In genomic region chr3:121834079-121834730, GRCh38 we compare ENCODE assay signal across 8 cellular contexts. TPM values are rescaled to one million over a fixed set of nuclear protein-coding genes. Genes with fewer than 3 reads are reported as not detected.
DNase-seq lines count a peak whose midpoint lies in the region; TF ChIP-seq lines count a peak whose summit lies in the region.

No MANE protein-coding gene starts in this region.

- H3K4me1 Mint-ChIP-seq in brain, result peaks cover 57% of the 10 kb centered on the region

- H3K79me2 ChIP-seq in MM.1S (ENCODE audit: low read length), result peaks cover 95% of the 10 kb centered on the region

- H3K36me3 Mint-ChIP-seq in brain, result peaks cover 29% of the 10 kb centered on the region

- no peaks in the 10 kb centered on the region for H3K9me2 ChIP-seq in MM.1S (replicated peaks; ENCODE audit: insufficient read depth, low read length)

- H3K27ac ChIP-seq in MM.1S (ENCODE audit: low read length) (peak overlapping the region; percentile 62), stomach smooth muscle (ENCODE audit: low read length) (peak overlapping the region; percentile 58)

- DNase-seq in NCI-H82 (lab: John Stamatoyannopoulos, UW) (peak; percentile 65), NCI-H82 treated with DMSO at 0.1 percent for 48 hours (lab: John Stamatoyannopoulos, UW; ENCODE audit: unreplicated experiment) (no peak), MM.1S (peak; percentile 12), kidney epithelial cell (ENCODE audit: low read depth) (no peak), OCI-M2 (lab: John Stamatoyannopoulos, UW; ENCODE audit: unreplicated experiment) (no peak), NCI-H187 treated with DMSO at 0.1 percent for 48 hours (lab: John Stamatoyannopoulos, UW) (no peak)

- H3F3A ChIP-seq in MM.1S (ENCODE audit: insufficient read depth, low read length), result peaks cover 3% of the 10 kb centered on the region; the same call in 1 of the 2 replicates

- peaks cover 17% of the 10 kb centered on the region for H3K27me3 Mint-ChIP-seq in brain

- TF ChIP-seq CTCF in MM.1S (IDR thresholded peaks at IDR 0.05; ENCODE audit: low read length) (no peak), brain (conservative IDR thresholded peaks at IDR 0.05) (no peak), kidney epithelial cell (IDR thresholded peaks at IDR 0.05; ENCODE audit: insufficient read depth, low read length, poor library complexity, severe bottlenecking) (no peak)

- no peaks in the 10 kb centered on the region for H4K20me1 ChIP-seq in MM.1S (ENCODE audit: insufficient read depth, low read length)

- H3K9ac ChIP-seq in MM.1S (ENCODE audit: low read length), result peak overlapping the region; percentile 90
- peak overlapping the region; percentile 86 to 95 for H3K9ac ChIP-seq in stomach smooth muscle (ENCODE audit: low read length in 2 of 2)

- H3K9me3 ChIP-seq in MM.1S (replicated peaks; ENCODE audit: insufficient read depth, low read length) (no peaks in the 10 kb centered on the region), stomach smooth muscle (ENCODE audit: control insufficient read depth in 2 of 2, low read length in 2 of 2) (no peaks in the 10 kb centered on the region)

- H3K27ac Mint-ChIP-seq in brain, result peak overlapping the region; percentile 75 to 90 (median 84)

- no peaks in the 10 kb centered on the region for H3K27me3 ChIP-seq in MM.1S (replicated peaks; ENCODE audit: insufficient read depth, low read length)
- H3K27me3 ChIP-seq in kidney epithelial cell (ENCODE audit: control insufficient read depth, insufficient read depth, low read length), result no peaks in the 10 kb centered on the region
- H3K27me3 ChIP-seq in stomach smooth muscle (ENCODE audit: control insufficient read depth in 1 of 2, insufficient read depth in 2 of 2, low read length in 2 of 2), result no peaks in the 10 kb centered on the region

- no peaks in the 10 kb centered on the region for H3K9me3 Mint-ChIP-seq in brain

- H3K4me3 Mint-ChIP-seq in brain, result peak overlapping the region; percentile 86 to 96 (median 93)

- H3K4me2 ChIP-seq in MM.1S (ENCODE audit: low read depth, low read length), result peak overlapping the region; percentile 83

- H3K36me3 ChIP-seq in MM.1S (replicated peaks; ENCODE audit: insufficient read depth, low read length) (peaks cover 4% of the 10 kb centered on the region; the same call in 1 of the 2 replicates), kidney epithelial cell (ENCODE audit: control insufficient read depth, insufficient read depth, low read length) (no peaks in the 10 kb centered on the region), stomach smooth muscle (ENCODE audit: control insufficient read depth in 2 of 2, insufficient read depth in 2 of 2, low read length in 2 of 2) (no peaks in the 10 kb centered on the region)

- H3K4me3 ChIP-seq in MM.1S (ENCODE audit: low read length) (peak overlapping the region; percentile 89), kidney epithelial cell (ENCODE audit: low read depth, low read length) (peak overlapping the region; percentile 72), stomach smooth muscle (ENCODE audit: low read length in 2 of 2) (peak overlapping the region; percentile 84 to 88)

- peak overlapping the region; percentile 70 for H2AFZ ChIP-seq in MM.1S (ENCODE audit: low read length)

- H3K4me1 ChIP-seq in MM.1S (ENCODE audit: low read length) (peaks cover 20% of the 10 kb centered on the region), stomach smooth muscle (ENCODE audit: control insufficient read depth, insufficient read depth, low read length) (peaks cover 10% of the 10 kb centered on the region)

RNA-seq across cellular contexts. Expression of gene IQCB1, which starts 0.7 kb away (rescaled TPM):
- polyA plus RNA-seq in brain (ENCODE audit: insufficient read depth, low read depth, low replicate concordance), result 12.4 TPM
- total RNA-seq in kidney epithelial cell, result 16.0 and 16.6 TPM in 2 replicates

RNA-seq across cellular contexts. Expression of gene EAF2, which starts 0.8 kb away (rescaled TPM):
- 2.7 TPM for polyA plus RNA-seq in brain (ENCODE audit: insufficient read depth, low read depth, low replicate concordance)
- total RNA-seq in kidney epithelial cell, result 1.1 and 1.5 TPM in 2 replicates

RNA-seq across cellular contexts. Expression of gene SLC15A2, which starts 60.0 kb away (rescaled TPM):
- polyA plus RNA-seq in brain (ENCODE audit: insufficient read depth, low read depth, low replicate concordance), result 2.9 TPM
- 0.07 and 0.63 TPM in 2 replicates for total RNA-seq in kidney epithelial cell

Comparison
In these comparisons a context has a peak if more than half of its experiments do, and no peak if none do; other contexts are left out.
1. DNase-seq: peak in NCI-H82 (single experiment) and MM.1S (single experiment); none in NCI-H82 treated with DMSO at 0.1 percent for 48 hours (single experiment), kidney epithelial cell (single experiment), OCI-M2 (single experiment) and NCI-H187 treated with DMSO at 0.1 percent for 48 hours (single experiment).
2. Peak in every context shown above with its lines, with median percentiles within 50 percentile points of each other: H3K4me3 ChIP-seq.